ENCODE assay signal across 10 cellular contexts in the genomic region with DNA sequence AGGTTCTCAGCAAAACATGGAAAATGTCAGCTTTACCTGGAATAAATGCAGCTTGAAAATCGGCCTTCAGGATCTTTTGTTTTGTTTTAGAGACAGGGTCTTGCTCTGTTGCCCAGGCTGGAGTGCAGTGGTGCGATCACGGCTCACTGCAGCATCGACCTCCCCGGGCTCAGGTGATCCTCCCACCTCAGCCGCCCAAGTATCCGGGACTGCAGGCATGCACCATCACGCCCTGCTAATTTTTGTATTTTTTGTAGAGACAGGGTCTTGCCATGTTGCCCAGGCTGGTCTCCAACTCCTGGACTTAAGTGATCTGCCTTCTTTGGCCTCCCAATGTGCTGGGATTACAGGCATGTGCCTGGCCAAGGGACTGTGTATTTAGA. TPM values are rescaled to one million over a fixed set of nuclear protein-coding genes. Genes with fewer than 3 reads are reported as not detected.
"Had no signal": no experiment of that assay in that cellular context is flagged by ENCODE, and none has a peak within 500 bp of the region (broad histone marks: within the 10 kb centered on the region; RNA-seq: fewer than 3 reads in every experiment).

No MANE protein-coding gene starts in this region.

RNA-seq across cellular contexts. Expression of a gene that starts 7.5 kb away (rescaled TPM):
- total RNA-seq: activated B cell treated with CpG ODN at 0.5 μM for 24 hours; activated CD4-positive, alpha-beta memory T cell treated with anti-CD3 and anti-CD28 coated beads for 36 hours; activated CD8-positive, alpha-beta memory T cell treated with anti-CD3 and anti-CD28 coated beads for 36 hours; activated CD8-positive, alpha-beta T cell treated with anti-CD3 and anti-CD28 coated beads for 36 hours; activated naive CD4-positive, alpha-beta T cell treated with anti-CD3 and anti-CD28 coated beads for 36 hours; activated naive CD4-positive, alpha-beta T cell treated with anti-CD3 and anti-CD28 coated beads, Interleukin-2, amount 50 U/mL, for 72 hours; activated naive CD8-positive, alpha-beta T cell treated with anti-CD3 and anti-CD28 coated beads for 36 hours; activated T-cell treated with anti-CD3 and anti-CD28 coated beads, Interleukin-2, amount 50 U/mL, for 4 hours; T-cell; T-helper 17 cell had no signal
